Comparison of ENCODE assay signal across 11 cellular contexts in genomic region chr9:12859704-12860251, GRCh38.
DNase-seq lines count a peak whose midpoint lies in the region; ATAC-seq, FAIRE-seq and TF ChIP-seq lines count a peak whose summit lies in the region.
"Had no signal": no experiment of that assay in that cellular context is flagged by ENCODE, and none has a peak within 500 bp of the region (broad histone marks: within the 10 kb centered on the region; RNA-seq: fewer than 3 reads in every experiment).

No MANE protein-coding gene starts in this region.

- H3K9me3 Mint-ChIP-seq in CD4-positive, alpha-beta memory T cell = peaks cover 0 to 21% (median 15%) of the 10 kb centered on the region in 8 donors

- no peaks in the 10 kb centered on the region for H3K27me3 ChIP-seq in mucosa of rectum (ENCODE audit: control insufficient read depth in 2 of 2, insufficient read depth in 2 of 2, low read length in 2 of 2)
- no peaks in the 10 kb centered on the region for H3K27me3 ChIP-seq in CD4-positive, alpha-beta memory T cell (ENCODE audit: insufficient read depth, low read length)
- H3K27me3 ChIP-seq: tibial nerve had no signal

- no peaks in the 10 kb centered on the region for H3K27me3 Mint-ChIP-seq in CD4-positive, alpha-beta memory T cell

- H3K9me3 ChIP-seq in mucosa of rectum (ENCODE audit: control insufficient read depth in 2 of 2, low read length in 2 of 2) = no peaks in the 10 kb centered on the region
- no peaks in the 10 kb centered on the region for H3K9me3 ChIP-seq in CD4-positive, alpha-beta memory T cell (ENCODE audit: control insufficient read depth in 1 of 2, low read length in 2 of 2)
- H3K9me3 ChIP-seq: tibial nerve had no signal

- no peaks in the 10 kb centered on the region for H3K36me3 Mint-ChIP-seq in CD4-positive, alpha-beta memory T cell

- H3K9ac ChIP-seq in mucosa of rectum (ENCODE audit: low read depth in 1 of 2, low read length in 2 of 2) = no peak overlapping the region

- intact Hi-C loops in CD4-positive, alpha-beta memory T cell (cut with micrococcal nuclease) = no loop called here

- no peaks in the 10 kb centered on the region for H3K36me3 ChIP-seq in mucosa of rectum (ENCODE audit: control insufficient read depth in 2 of 2, insufficient read depth in 2 of 2, low read length in 2 of 2)
- H3K36me3 ChIP-seq in CD4-positive, alpha-beta memory T cell (ENCODE audit: insufficient read depth, low read length) = no peaks in the 10 kb centered on the region
- H3K36me3 ChIP-seq: tibial nerve had no signal

- no peak overlapping the region for H3K27ac Mint-ChIP-seq in CD4-positive, alpha-beta memory T cell
- H3K27ac Mint-ChIP-seq: WTC11 had no signal

- CTCF ChIA-PET in CD4-positive, alpha-beta memory T cell (lab: Charles Lee; ENCODE audit: partially characterized antibody) = no interaction called here

- peak; percentile 74 for DNase-seq in AG20443 (ENCODE audit: low spot score)
- peak; percentile 86 for DNase-seq in LoVo (ENCODE audit: low spot score)
- peak; percentile 64 for DNase-seq in choroid plexus epithelial cell (ENCODE audit: low read depth)
- DNase-seq in GM19240 (ENCODE audit: insufficient read length, low spot score) = no peak
- DNase-seq in CD4-positive, alpha-beta memory T cell = no peak
- no peak for DNase-seq in GM12891 (ENCODE audit: insufficient read length, low spot score)
- DNase-seq: stimulated activated CD4-positive, alpha-beta T cell treated with anti-CD3 and anti-CD28 coated beads, Interleukin-2, amount 100 ng/mL, for 48 hours had no signal

- H3K4me1 Mint-ChIP-seq in CD4-positive, alpha-beta memory T cell = no peaks in the 10 kb centered on the region

- POLR2A ChIA-PET in CD4-positive, alpha-beta memory T cell (lab: Charles Lee; ENCODE audit: partially characterized antibody) = no interaction called here

- no peak overlapping the region for H3K4me3 Mint-ChIP-seq in CD4-positive, alpha-beta memory T cell
- H3K4me3 Mint-ChIP-seq: WTC11 had no signal

- H3K4me3 ChIP-seq in choroid plexus epithelial cell (ENCODE audit: low read depth, low read length) (peak overlapping the region; percentile 5), mucosa of rectum (ENCODE audit: low read length in 2 of 2) (peak overlapping the region in 1 of 2 donors; percentile 16)
- no peak overlapping the region for H3K4me3 ChIP-seq in CD4-positive, alpha-beta memory T cell (ENCODE audit: low read length in 2 of 2)
- H3K4me3 ChIP-seq: tibial nerve had no signal

- FAIRE-seq in GM12891 (lab: Jason Lieb, UNC) = no peak

- TF ChIP-seq CTCF in choroid plexus epithelial cell (conservative IDR thresholded peaks at IDR 0.05; ENCODE audit: low read depth, low read length) = no peak

- H3K27ac ChIP-seq in mucosa of rectum (ENCODE audit: low read depth in 2 of 2, low read length in 2 of 2) = peak overlapping the region; percentile 52 to 74
- no peak overlapping the region for H3K27ac ChIP-seq in CD4-positive, alpha-beta memory T cell (ENCODE audit: low read depth, low read length)

- TF ChIP-seq POLR2A in GM12891 (IDR thresholded peaks at IDR 0.05; ENCODE audit: low read depth, low read length) = no peak

- peaks cover 4 to 6% of the 10 kb centered on the region in 2 donors for H3K4me1 ChIP-seq in mucosa of rectum (ENCODE audit: control insufficient read depth in 2 of 2, insufficient read depth in 2 of 2, low read length in 2 of 2)
- no peaks in the 10 kb centered on the region for H3K4me1 ChIP-seq in CD4-positive, alpha-beta memory T cell (ENCODE audit: insufficient read depth, low read length)

- ATAC-seq in GM18519 (IDR thresholded peaks at IDR 0.05; ENCODE audit: low FRiP score, unreplicated experiment) = no peak
- ATAC-seq: WTC11 had no signal

TF ChIP-seq in GM12891, 5 proteins besides CTCF, POLR2A, EP300 and RAD21:
- TF ChIP-seq TAF1 (IDR thresholded peaks at IDR 0.05; ENCODE audit: low read depth, low read length) = no peak
- no peak for TF ChIP-seq POU2F2 (IDR thresholded peaks at IDR 0.05; ENCODE audit: low read depth, low read length)
- no peak for TF ChIP-seq SPI1 (IDR thresholded peaks at IDR 0.05; ENCODE audit: low read depth, low read length)
- TF ChIP-seq POLR2AphosphoS5 (IDR thresholded peaks at IDR 0.05; ENCODE audit: low read depth, low read length) = no peak
- no peak for TF ChIP-seq PAX5 (IDR thresholded peaks at IDR 0.05; ENCODE audit: insufficient read depth, low read length, severe bottlenecking)

Comparison
In these comparisons a context has a peak if more than half of its experiments do, and no peak if none do; other contexts are left out.
1. DNase-seq: peak in AG20443 (single experiment), LoVo (single experiment) and choroid plexus epithelial cell (single experiment); none in GM19240 (single experiment), CD4-positive, alpha-beta memory T cell (0 of 5) and GM12891 (single experiment).